ENCODE assay signal across 25 cellular contexts in the genomic region with DNA sequence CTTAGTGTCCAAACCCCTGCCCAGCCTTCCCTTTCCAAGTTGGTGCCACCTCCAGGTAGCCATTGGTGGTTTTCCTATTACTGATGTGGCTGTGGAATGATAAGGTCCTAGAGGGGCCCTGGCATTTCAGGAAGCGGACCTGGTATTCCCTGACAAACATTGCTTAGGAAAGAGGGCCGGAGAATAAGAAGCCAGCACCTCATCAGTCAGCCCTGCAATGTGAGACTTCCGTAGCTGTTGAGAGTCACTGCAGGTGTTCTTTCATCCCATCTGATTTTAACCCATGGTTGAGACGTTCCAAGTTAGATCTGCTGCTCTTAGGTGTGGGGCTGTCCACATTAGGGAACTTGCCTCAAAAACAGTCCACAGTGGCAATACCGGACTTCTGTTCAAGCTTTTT. TPM values are rescaled to one million over a fixed set of nuclear protein-coding genes. Genes with fewer than 3 reads are reported as not detected.
DNase-seq lines count a peak whose midpoint lies in the region; ATAC-seq, FAIRE-seq and TF ChIP-seq lines count a peak whose summit lies in the region.
"Had no signal": no experiment of that assay in that cellular context is flagged by ENCODE, and none has a peak within 500 bp of the region (broad histone marks: within the 10 kb centered on the region; RNA-seq: fewer than 3 reads in every experiment).

No MANE protein-coding gene starts in this region.

- no peaks in the 10 kb centered on the region for H3K9me3 ChIP-seq in HepG2 (ENCODE audit: low read length)
- no peaks in the 10 kb centered on the region for H3K9me3 ChIP-seq in right lobe of liver
- H3K9me3 ChIP-seq in esophagus muscularis mucosa, result no peaks in the 10 kb centered on the region
- no peaks in the 10 kb centered on the region for H3K9me3 ChIP-seq in SK-N-SH
- H3K9me3 ChIP-seq: SJCRH30 had no signal

- no peak for ATAC-seq in HepG2
- ATAC-seq in right lobe of liver, result no peak
- peak; percentile 78 for ATAC-seq in WTC11
- ATAC-seq: Right ventricle myocardium inferior had no signal

- POLR2A ChIA-PET in HepG2 (lab: Yijun Ruan, JAX) (no interaction called here), WTC11 (lab: Charles Lee) (interaction anchor here (0.6 kb wide), 1 partner anchor 282 kb away, joined by 3 read pairs; no protein-coding TSS in a partner anchor), SK-N-SH (lab: Yijun Ruan, JAX) (no interaction called here)

- H3K36me3 Mint-ChIP-seq in WTC11 (peaks cover 70% of the 10 kb centered on the region), Calu3 (ENCODE audit: insufficient read depth, unreplicated experiment) (peaks cover 38% of the 10 kb centered on the region), CD14-positive monocyte (peaks cover 74 to 85% of the 10 kb centered on the region in 2 donors)

- H3K9me3 Mint-ChIP-seq in WTC11 (no peaks in the 10 kb centered on the region), Calu3 (ENCODE audit: low read depth, unreplicated experiment) (no peaks in the 10 kb centered on the region), CD14-positive monocyte (peaks cover 0 to 2% (median 0%) of the 10 kb centered on the region in 7 donors)
- H3K9me3 Mint-ChIP-seq: CD4-positive, CD25-positive, alpha-beta regulatory T cell; HFFc6 had no signal

- H3K27ac ChIP-seq in HepG2 (ENCODE audit: extremely low read length, insufficient read depth, low read length) (no peak overlapping the region), right lobe of liver (no peak overlapping the region), esophagus muscularis mucosa (replicated peaks in 1 of 4) (no peak overlapping the region), SK-N-SH (ENCODE audit: low read depth in 2 of 2, low read length in 1 of 2) (no peak overlapping the region)
- H3K27ac ChIP-seq: SJCRH30 had no signal

- H3K4me1 ChIP-seq in HepG2 (ENCODE audit: insufficient read depth, low read length) (no peaks in the 10 kb centered on the region), right lobe of liver (no peaks in the 10 kb centered on the region), esophagus muscularis mucosa (no peaks in the 10 kb centered on the region), SK-N-SH (ENCODE audit: control insufficient read depth in 1 of 2, insufficient read depth in 2 of 2, low read depth in 1 of 2, low read length in 1 of 2) (peaks cover 0 to under 1% of the 10 kb centered on the region in 2 experiments; a peak in 1 of 4 replicates)

- H3K27me3 ChIP-seq in HepG2 (ENCODE audit: control insufficient read depth in 1 of 2, insufficient read depth in 2 of 2, low read length in 2 of 2) (no peaks in the 10 kb centered on the region), right lobe of liver (no peaks in the 10 kb centered on the region), esophagus muscularis mucosa (no peaks in the 10 kb centered on the region), SK-N-SH (ENCODE audit: insufficient read depth) (no peaks in the 10 kb centered on the region)
- H3K27me3 ChIP-seq: SJCRH30 had no signal

- intact Hi-C loops in HepG2 (cut with micrococcal nuclease; ENCODE audit: unreplicated experiment), result no loop called here
- intact Hi-C loops in right lobe of liver (cut with DNase I), result no loop called here
- intact Hi-C loops in esophagus muscularis mucosa (cut with DNase I), result no loop called here
- intact Hi-C loops in Calu3 (cut with micrococcal nuclease; ENCODE audit: unreplicated experiment), result no loop called here
- intact Hi-C loops in CD14-positive monocyte (cut with micrococcal nuclease), result no loop called here

- H3K27ac Mint-ChIP-seq in WTC11, result peak overlapping the region; percentile 92
- H3K27ac Mint-ChIP-seq in Calu3 (ENCODE audit: unreplicated experiment), result no peak overlapping the region
- peak overlapping the region in 1 of 7 donors; percentile 16 for H3K27ac Mint-ChIP-seq in CD14-positive monocyte
- H3K27ac Mint-ChIP-seq: CD4-positive, CD25-positive, alpha-beta regulatory T cell; HFFc6 had no signal

- H3K9me2 ChIP-seq in SK-N-SH, result no peaks in the 10 kb centered on the region

- no peak overlapping the region for H3K4me2 ChIP-seq in HepG2 (ENCODE audit: low read depth, low read length)
- H3K4me2 ChIP-seq in SK-N-SH, result no peak overlapping the region

- TF ChIP-seq CTCF in HepG2 (CRISPR knock-in tag; IDR thresholded peaks at IDR 0.05) (no peak), right lobe of liver (IDR thresholded peaks at IDR 0.05) (no peak), WTC11 (IDR thresholded peaks at IDR 0.05) (no peak), esophagus muscularis mucosa (IDR thresholded peaks at IDR 0.05) (no peak), Calu3 (IDR thresholded peaks at IDR 0.05; ENCODE audit: unreplicated experiment) (no peak), SK-N-SH (IDR thresholded peaks at IDR 0.05) (no peak), CD14-positive monocyte (IDR thresholded peaks at IDR 0.05) (no peak)

- no peaks in the 10 kb centered on the region for H3F3A ChIP-seq in SK-N-SH (replicated peaks; ENCODE audit: insufficient read depth)

- TF ChIP-seq POLR2A in HepG2 (IDR thresholded peaks at IDR 0.05; ENCODE audit: insufficient read depth in 1 of 2, low read depth in 2 of 2, low read length in 2 of 2) (no peak), right lobe of liver (IDR thresholded peaks at IDR 0.05) (no peak), esophagus muscularis mucosa (IDR thresholded peaks at IDR 0.05; ENCODE audit: low read depth) (no peak)

- H3K4me3 ChIP-seq in HepG2 (replicated peaks in 1 of 3; ENCODE audit: insufficient read depth in 1 of 3, low read depth in 2 of 3, low read length in 3 of 3) (no peak overlapping the region), right lobe of liver (no peak overlapping the region), esophagus muscularis mucosa (no peak overlapping the region), SK-N-SH (ENCODE audit: low read depth in 2 of 2, low read length in 1 of 2) (no peak overlapping the region)
- H3K4me3 ChIP-seq: SJCRH30 had no signal

- H3K79me2 ChIP-seq in HepG2 (ENCODE audit: insufficient read depth, low read length) (no peaks in the 10 kb centered on the region), SK-N-SH (ENCODE audit: insufficient read depth) (peaks cover 5% of the 10 kb centered on the region; the same call in 1 of the 2 replicates)

- H2AFZ ChIP-seq in HepG2 (ENCODE audit: low read length) (no peak overlapping the region), SK-N-SH (ENCODE audit: low read depth) (no peak overlapping the region)

- BruUV-seq in HepG2 (replicated peaks; lab: Mats Ljungman, UMichigan) (TSS peak; percentile 37), Calu3 (replicated peaks; lab: Mats Ljungman, UMichigan) (no TSS peak)

- TF ChIP-seq RAD21 in HepG2 (CRISPR knock-in tag; IDR thresholded peaks at IDR 0.05), result no peak
- TF ChIP-seq RAD21 in SK-N-SH (IDR thresholded peaks at IDR 0.05; ENCODE audit: low read length), result no peak

- H4K20me1 ChIP-seq in HepG2 (ENCODE audit: insufficient read depth, low read length) (no peaks in the 10 kb centered on the region), SK-N-SH (ENCODE audit: insufficient read depth) (no peaks in the 10 kb centered on the region)

- FAIRE-seq in HepG2 (lab: Jason Lieb, UNC), result no peak
- FAIRE-seq: D721Med, H54 had no signal

- DNase-seq in HepG2 (ENCODE audit: low spot score) (no peak), right lobe of liver (no peak), WTC11 (ENCODE audit: low spot score) (no peak), esophagus muscularis mucosa (ENCODE audit: extremely low spot score) (peak; percentile 45), Calu3 (no peak), DMS153 treated with DMSO at 0.1 percent for 48 hours (lab: John Stamatoyannopoulos, UW; ENCODE audit: unreplicated experiment) (no peak), SK-N-SH (no peak), CD14-positive monocyte (ENCODE audit: low spot score) (no peak)
- DNase-seq: 8988T; ACHN; CD4-positive, CD25-positive, alpha-beta regulatory T cell; DMS53; HFFc6; MV-4-11; NCI-H1105; NCI-H1436 treated with DMSO at 0.1 percent for 48 hours; NCI-H446; NCI-H524 treated with DMSO at 0.1 percent for 48 hours; NCI-H82; NK-92 treated with Interleukin-12 subunit alpha and Interleukin-12 subunit beta, amount 100 ng/mL, for 24 hours; PC-3; SJCRH30 had no signal

- TF ChIP-seq EP300 in HepG2 (IDR thresholded peaks at IDR 0.05; ENCODE audit: low read depth in 2 of 2, low read length in 2 of 2) (no peak), HepG2 (CRISPR knock-in tag; IDR thresholded peaks at IDR 0.05; ENCODE audit: borderline replicate concordance) (no peak), esophagus muscularis mucosa (IDR thresholded peaks at IDR 0.05) (no peak), SK-N-SH (IDR thresholded peaks at IDR 0.05; ENCODE audit: borderline replicate concordance in 1 of 2, low read depth in 1 of 2, low read length in 1 of 2) (no peak)

- CTCF ChIA-PET in HepG2 (lab: Yijun Ruan, JAX; ENCODE audit: low intra/inter-chr PET ratio, low total read pairs), result no interaction called here
- CTCF ChIA-PET in WTC11 (lab: Charles Lee), result interaction anchor here (0.6 to 1.4 kb wide), 3 partner anchors 27 to 196 kb away, joined by 3 read pairs; partner anchors contain the start of gene STX16
- CTCF ChIA-PET in Calu3 (lab: Charles Lee), result no interaction called here
- CTCF ChIA-PET in SK-N-SH (lab: Yijun Ruan, JAX), result interaction anchor here (0.6 to 1.2 kb wide), 3 partner anchors 21 to 441 kb away, joined by 3 read pairs; no protein-coding TSS in a partner anchor

- in situ Hi-C loops in HepG2 (cut with HindIII; ENCODE audit: extremely low pct_ligation_motif_present, low pct_unique_long_range_greater_than_20kb), result no loop called here

- H3K36me3 ChIP-seq in HepG2 (replicated peaks in 1 of 2; ENCODE audit: control insufficient read depth in 1 of 2, insufficient read depth in 2 of 2, low read length in 2 of 2) (peaks cover 26 to 73% of the 10 kb centered on the region in 2 experiments), right lobe of liver (peaks cover 0 to 53% (median 17%) of the 10 kb centered on the region in 4 donors), esophagus muscularis mucosa (peaks cover 34 to 80% (median 71%) of the 10 kb centered on the region in 4 donors), SK-N-SH (replicated peaks in 1 of 2; ENCODE audit: control insufficient read depth in 1 of 2, insufficient read depth in 2 of 2, low read length in 1 of 2) (peaks cover 52 to 71% of the 10 kb centered on the region in 2 experiments)

- WGBS in HepG2 (ENCODE audit: low lambda C conversion rate), result 96% methylated on average over 5 of the region's 5 CpGs
- 93% methylated on average over 2 of the region's 5 CpGs for WGBS in right lobe of liver (ENCODE audit: insufficient coverage, low coverage, low lambda C conversion rate, missing lambda C conversion rate)
- WGBS in esophagus muscularis mucosa, result 89% methylated on average over 5 of the region's 5 CpGs
- 93% methylated on average over 4 of the region's 5 CpGs for WGBS in SK-N-SH (ENCODE audit: low lambda C conversion rate)

- no peaks in the 10 kb centered on the region for H3K27me3 Mint-ChIP-seq in WTC11 (ENCODE audit: low read depth)
- H3K27me3 Mint-ChIP-seq in Calu3 (ENCODE audit: unreplicated experiment), result no peaks in the 10 kb centered on the region
- H3K27me3 Mint-ChIP-seq in CD14-positive monocyte (ENCODE audit: low read depth in 3 of 3), result peaks cover 0 to 2% (median 0%) of the 10 kb centered on the region in 3 donors
- H3K27me3 Mint-ChIP-seq: CD4-positive, CD25-positive, alpha-beta regulatory T cell had no signal

- H3K4me1 Mint-ChIP-seq in WTC11, result peaks cover 60% of the 10 kb centered on the region
- no peaks in the 10 kb centered on the region for H3K4me1 Mint-ChIP-seq in Calu3 (ENCODE audit: low read depth, unreplicated experiment)
- no peaks in the 10 kb centered on the region for H3K4me1 Mint-ChIP-seq in CD14-positive monocyte

- H3K9ac ChIP-seq in HepG2 (ENCODE audit: insufficient read depth, low read depth, low read length), result no peak overlapping the region
- no peak overlapping the region for H3K9ac ChIP-seq in SK-N-SH

- H3K4me3 Mint-ChIP-seq in WTC11 (no peak overlapping the region), Calu3 (ENCODE audit: low read depth, unreplicated experiment) (no peak overlapping the region), CD14-positive monocyte (no peak overlapping the region)
- H3K4me3 Mint-ChIP-seq: CD4-positive, CD25-positive, alpha-beta regulatory T cell; HFFc6 had no signal

RNA-seq across cellular contexts. Expression of gene NPEPL1, which starts 14.8 kb away (rescaled TPM):
- total RNA-seq in HepG2 (2016; rRNA removed; fragmentation: Illumina TruSeq; extraction: Trizol) (0.60 and 4.1 TPM in 2 replicates), right lobe of liver (10 to 100 TPM in 5 of 6 experiments, 1 to 10 TPM in 1; 7.7 to 13.9 (median 10.1) TPM), WTC11 (2021) (35.3 to 39.9 TPM (median 35.8 TPM) in 3 replicates), esophagus muscularis mucosa (10 to 100 TPM; 29.0 to 59.0 (median 50.5) TPM), Calu3 (2022) (18.1 and 21.4 TPM in 2 replicates)
- total RNA-seq in HepG2 (2016; cell fraction: cytosol; rRNA removed; fragmentation: Illumina TruSeq; extraction: Trizol; ENCODE audit: low read depth), result 3.0 and 3.1 TPM in 2 replicates
- total RNA-seq in HepG2 (2016; cell fraction: insoluble cytoplasmic fraction; rRNA removed; fragmentation: Illumina TruSeq; extraction: Trizol), result 0.30 and 4.3 TPM in 2 replicates
- total RNA-seq in HepG2 (2016; cell fraction: membrane; rRNA removed; fragmentation: Illumina TruSeq; extraction: Trizol), result 0.96 and 1.0 TPM in 2 replicates
- total RNA-seq in HepG2 (2016; cell fraction: nucleus; rRNA removed; fragmentation: Illumina TruSeq; extraction: Trizol), result 8.0 and 8.6 TPM in 2 replicates
- polyA plus RNA-seq in HepG2 (2011; rRNA removed) (7.5 and 9.9 TPM in 2 replicates), SK-N-SH (2012; rRNA removed) (2.3 and 2.8 TPM in 2 replicates), CD14-positive monocyte (10 to 100 TPM; 37.6 to 39.6 TPM)
- 1.3 and 1.9 TPM in 2 replicates for polyA plus RNA-seq in HepG2 (2011; cell fraction: cytosol; rRNA removed)
- 184 and 219 TPM in 2 replicates for polyA plus RNA-seq in HepG2 (2011; cell fraction: nucleus; rRNA removed)
- polyA plus RNA-seq in HepG2 (2012), result 16.9 and 23.0 TPM in 2 replicates
- polyA plus RNA-seq in HepG2 (2016; cell fraction: cytosol; fragmentation: Illumina TruSeq; extraction: Trizol; ENCODE audit: low read depth), result 0.41 and 0.51 TPM in 2 replicates
- polyA plus RNA-seq in HepG2 (2016; cell fraction: insoluble cytoplasmic fraction; fragmentation: Illumina TruSeq; extraction: Trizol; ENCODE audit: low read depth), result 0.69 and 1.4 TPM in 2 replicates
- 0.55 and 0.71 TPM in 2 replicates for polyA plus RNA-seq in HepG2 (2016; cell fraction: membrane; fragmentation: Illumina TruSeq; extraction: Trizol; ENCODE audit: low read depth)
- polyA plus RNA-seq in HepG2 (2016; cell fraction: nucleus; fragmentation: Illumina TruSeq; extraction: Trizol; ENCODE audit: insufficient read depth, low read depth), result 49.5 and 52.8 TPM in 2 replicates
- polyA minus RNA-seq in HepG2 (2011; rRNA and poly(A)+ RNA removed; ENCODE audit: low replicate concordance), result 8.5 and 18.0 TPM in 2 replicates
- polyA minus RNA-seq in HepG2 (2011; cell fraction: cytosol; rRNA and poly(A)+ RNA removed), result 0.49 and 0.88 TPM in 2 replicates
- polyA minus RNA-seq in HepG2 (2011; cell fraction: nucleus; rRNA and poly(A)+ RNA removed), result 24.2 and 30.1 TPM in 2 replicates
- polyA plus RNA-seq in SK-N-SH (2012; cell fraction: cytosol; rRNA removed), result 0.15 and 0.31 TPM in 2 replicates
- polyA plus RNA-seq in SK-N-SH (2012; cell fraction: nucleus; rRNA removed), result 26.7 and 39.7 TPM in 2 replicates

RNA-seq across cellular contexts. Expression of gene STX16, which starts 26.7 kb away (rescaled TPM):
- total RNA-seq in HepG2 (2016; rRNA removed; fragmentation: Illumina TruSeq; extraction: Trizol), result 28.0 and 40.5 TPM in 2 replicates
- 42.2 and 47.4 TPM in 2 replicates for total RNA-seq in HepG2 (2016; cell fraction: cytosol; rRNA removed; fragmentation: Illumina TruSeq; extraction: Trizol; ENCODE audit: low read depth)
- 26.0 and 32.7 TPM in 2 replicates for total RNA-seq in HepG2 (2016; cell fraction: insoluble cytoplasmic fraction; rRNA removed; fragmentation: Illumina TruSeq; extraction: Trizol)
- total RNA-seq in HepG2 (2016; cell fraction: membrane; rRNA removed; fragmentation: Illumina TruSeq; extraction: Trizol), result 41.8 and 44.6 TPM in 2 replicates
- 52.2 and 59.0 TPM in 2 replicates for total RNA-seq in HepG2 (2016; cell fraction: nucleus; rRNA removed; fragmentation: Illumina TruSeq; extraction: Trizol)
- polyA plus RNA-seq in HepG2 (2011; rRNA removed), result 72.7 and 79.2 TPM in 2 replicates
- 37.3 and 55.0 TPM in 2 replicates for polyA plus RNA-seq in HepG2 (2011; cell fraction: cytosol; rRNA removed)
- 168 and 204 TPM in 2 replicates for polyA plus RNA-seq in HepG2 (2011; cell fraction: nucleus; rRNA removed)
- 88.7 and 102 TPM in 2 replicates for polyA plus RNA-seq in HepG2 (2012)
- 6.6 and 6.7 TPM in 2 replicates for polyA plus RNA-seq in HepG2 (2016; cell fraction: cytosol; fragmentation: Illumina TruSeq; extraction: Trizol; ENCODE audit: low read depth)
- polyA plus RNA-seq in HepG2 (2016; cell fraction: insoluble cytoplasmic fraction; fragmentation: Illumina TruSeq; extraction: Trizol; ENCODE audit: low read depth), result 48.8 and 56.0 TPM in 2 replicates
- 27.8 and 29.3 TPM in 2 replicates for polyA plus RNA-seq in HepG2 (2016; cell fraction: membrane; fragmentation: Illumina TruSeq; extraction: Trizol; ENCODE audit: low read depth)
- polyA plus RNA-seq in HepG2 (2016; cell fraction: nucleus; fragmentation: Illumina TruSeq; extraction: Trizol; ENCODE audit: insufficient read depth, low read depth), result 245 and 266 TPM in 2 replicates
- 15.4 and 22.9 TPM in 2 replicates for polyA minus RNA-seq in HepG2 (2011; rRNA and poly(A)+ RNA removed; ENCODE audit: low replicate concordance)
- polyA minus RNA-seq in HepG2 (2011; cell fraction: cytosol; rRNA and poly(A)+ RNA removed), result 18.4 and 26.0 TPM in 2 replicates
- 99.9 and 121 TPM in 2 replicates for polyA minus RNA-seq in HepG2 (2011; cell fraction: nucleus; rRNA and poly(A)+ RNA removed)
- total RNA-seq in right lobe of liver, result 10 to 100 TPM; 18.1 to 25.3 (median 22.2) TPM
- 89.1 to 116 TPM (median 113 TPM) in 3 replicates for total RNA-seq in WTC11 (2021)
- 10 to 100 TPM; 36.6 to 57.7 (median 43.5) TPM for total RNA-seq in esophagus muscularis mucosa
- 86.0 and 99.7 TPM in 2 replicates for total RNA-seq in Calu3 (2022)
- polyA plus RNA-seq in SK-N-SH (2012; rRNA removed), result 63.8 and 90.9 TPM in 2 replicates
- polyA plus RNA-seq in SK-N-SH (2012; cell fraction: cytosol; rRNA removed), result 54.0 and 56.0 TPM in 2 replicates
- polyA plus RNA-seq in SK-N-SH (2012; cell fraction: nucleus; rRNA removed), result 199 and 277 TPM in 2 replicates
- polyA plus RNA-seq in CD14-positive monocyte, result 10 to 100 TPM; 15.6 to 27.4 TPM

Comparison
In these comparisons a context has a peak if more than half of its experiments do, and no peak if none do; other contexts are left out.
1. CTCF ChIA-PET loops: an anchor here in WTC11 (0.6 to 1.4 kb wide) and SK-N-SH (0.6 to 1.2 kb wide); none called in HepG2 and Calu3.